In the genomic region with DNA sequence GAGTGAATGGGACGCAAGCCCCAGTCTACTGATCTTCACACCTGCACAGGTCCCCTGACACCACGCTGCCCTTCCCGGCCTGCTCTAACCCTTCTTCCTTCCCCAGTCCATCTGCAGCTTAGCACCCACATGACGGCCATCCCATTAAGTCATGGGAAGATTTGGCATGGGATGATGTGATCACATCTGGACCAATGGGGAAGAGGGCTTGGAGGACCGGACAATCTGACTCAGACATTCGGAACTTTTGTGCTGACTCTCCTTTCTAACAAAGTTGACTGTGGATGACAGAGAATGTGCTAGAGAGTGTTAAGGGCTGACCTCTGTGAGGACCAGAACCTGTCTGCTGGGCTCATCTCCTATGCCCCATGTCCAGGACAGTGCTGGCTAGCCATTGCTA, we compare ENCODE assay signal across 33 cellular contexts. TPM values are rescaled to one million over a fixed set of nuclear protein-coding genes. Genes with fewer than 3 reads are reported as not detected.
A peak's percentile ranks its signal among the peaks of the same experiment; 100 is the strongest.
DNase-seq lines count a peak whose midpoint lies in the region; ATAC-seq, FAIRE-seq and TF ChIP-seq lines count a peak whose summit lies in the region.
"Had no signal": no experiment of that assay in that cellular context is flagged by ENCODE, and none has a peak within 500 bp of the region (broad histone marks: within the 10 kb centered on the region; RNA-seq: fewer than 3 reads in every experiment).

No MANE protein-coding gene starts in this region.

- H3K4me3 ChIP-seq in bronchial epithelial cell (ENCODE audit: low read depth, low read length) (no peak overlapping the region), mesenchymal stem cell (ENCODE audit: insufficient read depth in 1 of 2, low read depth in 1 of 2, low read length in 2 of 2) (no peak overlapping the region), vagina (no peak overlapping the region), Peyer's patch (no peak overlapping the region), left lung (no peak overlapping the region)
- H3K4me3 ChIP-seq: HAP-1, neural progenitor cell, PC-9, prostate gland, right lobe of liver had no signal

- no peaks in the 10 kb centered on the region for H3K9me3 ChIP-seq in mesenchymal stem cell (ENCODE audit: control insufficient read depth, low read length)
- no peaks in the 10 kb centered on the region for H3K9me3 ChIP-seq in vagina
- no peaks in the 10 kb centered on the region for H3K9me3 ChIP-seq in Peyer's patch
- H3K9me3 ChIP-seq in left lung, result no peaks in the 10 kb centered on the region
- H3K9me3 ChIP-seq: HAP-1, prostate gland, right lobe of liver had no signal

- 83% methylated on average over 5 of the region's 6 CpGs for WGBS in mesenchymal stem cell

- H3K18ac ChIP-seq in mesenchymal stem cell (ENCODE audit: low read depth in 1 of 2, low read length in 2 of 2), result no peak overlapping the region

- FAIRE-seq in bronchial epithelial cell (lab: Jason Lieb, UNC), result peak; percentile 87
- FAIRE-seq: colon, endothelial cell of umbilical vein, islet of Langerhans had no signal

- no peak overlapping the region for H2BK12ac ChIP-seq in mesenchymal stem cell (ENCODE audit: low read length in 2 of 2)

- no peak overlapping the region for H3K4me3 Mint-ChIP-seq in T-helper 1 cell treated with Interleukin-12 subunit alpha and Interleukin-12 subunit beta and Interleukin-4 antibody, amounts not matched to agents 30 μg/mL and 1 μg/mL, for 36 hours
- H3K4me3 Mint-ChIP-seq: activated CD8-positive, alpha-beta T cell treated with anti-CD3 and anti-CD28 coated beads for 36 hours; activated T-helper 1 cell treated with anti-CD3 and anti-CD28 coated beads, Interleukin-12 subunit alpha, Interleukin-12 subunit beta, Interleukin-2, Interleukin-4 antibody, amounts not matched to agents 30 ng/mL and 10 ng/mL and 1 ng/mL, durations not matched to agents 14 hours and 24 hours and 36 hours; CD4-positive, alpha-beta T cell; neural progenitor cell had no signal

- H2AFZ ChIP-seq in mesenchymal stem cell (ENCODE audit: low read depth, low read length), result no peak overlapping the region
- H2AFZ ChIP-seq: neural progenitor cell, PC-9 had no signal

- no peak for ATAC-seq in left lung
- ATAC-seq: activated CD8-positive, alpha-beta T cell treated with anti-CD3 and anti-CD28 coated beads for 36 hours; right lobe of liver had no signal

- H2AK5ac ChIP-seq in mesenchymal stem cell (ENCODE audit: low read length, severe bottlenecking), result no peak overlapping the region

- H3K27me3 ChIP-seq in bronchial epithelial cell (ENCODE audit: control insufficient read depth, insufficient read depth, low read length) (no peaks in the 10 kb centered on the region), mesenchymal stem cell (ENCODE audit: control insufficient read depth in 1 of 2, insufficient read depth in 1 of 2, low read length in 2 of 2) (no peaks in the 10 kb centered on the region), vagina (no peaks in the 10 kb centered on the region), Peyer's patch (no peaks in the 10 kb centered on the region), left lung (peaks cover 0 to 5% of the 10 kb centered on the region in 2 donors)
- H3K27me3 ChIP-seq: neural progenitor cell, right lobe of liver had no signal

- peak overlapping the region; percentile 41 for H3K27ac Mint-ChIP-seq in T-helper 1 cell treated with Interleukin-12 subunit alpha and Interleukin-12 subunit beta and Interleukin-4 antibody, amounts not matched to agents 30 μg/mL and 1 μg/mL, for 36 hours
- H3K27ac Mint-ChIP-seq: activated CD8-positive, alpha-beta T cell treated with anti-CD3 and anti-CD28 coated beads for 36 hours; activated T-helper 1 cell treated with anti-CD3 and anti-CD28 coated beads, Interleukin-12 subunit alpha, Interleukin-12 subunit beta, Interleukin-2, Interleukin-4 antibody, amounts not matched to agents 30 ng/mL and 10 ng/mL and 1 ng/mL, durations not matched to agents 14 hours and 24 hours and 36 hours; CD4-positive, alpha-beta T cell; neural progenitor cell had no signal

- DNase-seq in T-helper 1 cell (no peak), bronchial epithelial cell (ENCODE audit: low read depth) (no peak), mesenchymal stem cell (peak; percentile 66), vagina (ENCODE audit: extremely low spot score in 2 of 2) (no peak), CD1c-positive myeloid dendritic cell (ENCODE audit: extremely low spot score) (no peak), Peyer's patch (no peak), left lung (no peak)
- DNase-seq: activated CD8-positive, alpha-beta memory T cell treated with anti-CD3 and anti-CD28 coated beads, Interleukin-2, amount 50 U/mL, for 48 hours; activated CD8-positive, alpha-beta T cell treated with anti-CD3 and anti-CD28 coated beads for 36 hours; activated naive CD4-positive, alpha-beta T cell treated with anti-CD3 and anti-CD28 coated beads, Interleukin-2, amount 50 U/mL, for 16 hours; amniotic stem cell; CD4-positive, alpha-beta T cell; DND-41; glutamatergic neuron; Karpas-422; NCI-H1436; NCI-H2081 treated with DMSO at 0.1 percent for 48 hours; NCI-H2227 treated with DMSO at 0.1 percent for 48 hours; NCI-H526; right lobe of liver; SHP77; stimulated activated CD4-positive, alpha-beta T cell treated with anti-CD3 and anti-CD28 coated beads, Interleukin-4, amount 100 ng/mL, for 24 hours; trophoblast cell had no signal

- no peak overlapping the region for H3K9ac ChIP-seq in mesenchymal stem cell (ENCODE audit: low read length)
- H3K9ac ChIP-seq: neural progenitor cell had no signal

- no peaks in the 10 kb centered on the region for H3K27me3 Mint-ChIP-seq in T-helper 1 cell treated with Interleukin-12 subunit alpha and Interleukin-12 subunit beta and Interleukin-4 antibody, amounts not matched to agents 30 μg/mL and 1 μg/mL, for 36 hours (ENCODE audit: low read depth)
- H3K27me3 Mint-ChIP-seq: activated CD8-positive, alpha-beta T cell treated with anti-CD3 and anti-CD28 coated beads for 36 hours had no signal

- TF ChIP-seq POLR2A in vagina (IDR thresholded peaks at IDR 0.05) (no peak), Peyer's patch (IDR thresholded peaks at IDR 0.05) (no peak)

- no peak overlapping the region for H2BK120ac ChIP-seq in mesenchymal stem cell (ENCODE audit: low read depth, low read length)

- H3K4me1 ChIP-seq in mesenchymal stem cell (ENCODE audit: control insufficient read depth, insufficient read depth, low read depth, low read length), result peaks cover 5% of the 10 kb centered on the region
- H3K4me1 ChIP-seq in vagina, result peaks cover 12% of the 10 kb centered on the region
- no peaks in the 10 kb centered on the region for H3K4me1 ChIP-seq in Peyer's patch
- H3K4me1 ChIP-seq in left lung, result no peaks in the 10 kb centered on the region
- H3K4me1 ChIP-seq: prostate gland, right lobe of liver had no signal

- no peak overlapping the region for H2BK15ac ChIP-seq in mesenchymal stem cell (ENCODE audit: low read depth, poor library complexity, severe bottlenecking)

- H3K36me3 ChIP-seq in bronchial epithelial cell (ENCODE audit: control insufficient read depth, insufficient read depth, low read length), result no peaks in the 10 kb centered on the region
- H3K36me3 ChIP-seq in mesenchymal stem cell (ENCODE audit: control insufficient read depth in 1 of 2, insufficient read depth in 2 of 2, low read depth in 1 of 2, low read length in 2 of 2), result peaks cover 30 to 40% of the 10 kb centered on the region in 2 experiments
- peaks cover 0 to 15% of the 10 kb centered on the region in 2 donors for H3K36me3 ChIP-seq in vagina
- H3K36me3 ChIP-seq in Peyer's patch, result peaks cover 0 to 6% (median 0%) of the 10 kb centered on the region in 3 donors
- H3K36me3 ChIP-seq in left lung, result no peaks in the 10 kb centered on the region
- H3K36me3 ChIP-seq: HAP-1, neural progenitor cell, prostate gland, right lobe of liver had no signal

- TF ChIP-seq CTCF in bronchial epithelial cell (IDR thresholded peaks at IDR 0.05; ENCODE audit: insufficient read depth, low read length, severe bottlenecking) (no peak), vagina (IDR thresholded peaks at IDR 0.05) (no peak), Peyer's patch (IDR thresholded peaks at IDR 0.05) (no peak), left lung (IDR thresholded peaks at IDR 0.05) (no peak)

- no peak overlapping the region for H3K4me2 ChIP-seq in mesenchymal stem cell (ENCODE audit: low read length, poor library complexity, severe bottlenecking)
- H3K4me2 ChIP-seq: neural progenitor cell, PC-9 had no signal

- no peaks in the 10 kb centered on the region for H3K4me1 Mint-ChIP-seq in T-helper 1 cell treated with Interleukin-12 subunit alpha and Interleukin-12 subunit beta and Interleukin-4 antibody, amounts not matched to agents 30 μg/mL and 1 μg/mL, for 36 hours (ENCODE audit: low read depth)

- H3K27ac ChIP-seq in mesenchymal stem cell (ENCODE audit: low read length, poor library complexity, severe bottlenecking), result no peak overlapping the region
- H3K27ac ChIP-seq in vagina, result peak overlapping the region; percentile 16
- H3K27ac ChIP-seq in Peyer's patch, result no peak overlapping the region
- H3K27ac ChIP-seq in left lung, result no peak overlapping the region
- H3K27ac ChIP-seq: 22Rv1, neural progenitor cell, PC-9, prostate gland, right lobe of liver had no signal

- no peak overlapping the region for H3K23ac ChIP-seq in mesenchymal stem cell (ENCODE audit: low read length in 2 of 2)

- no peak overlapping the region for H4K91ac ChIP-seq in mesenchymal stem cell (ENCODE audit: low read length)

- no peaks in the 10 kb centered on the region for H3K9me3 Mint-ChIP-seq in T-helper 1 cell treated with Interleukin-12 subunit alpha and Interleukin-12 subunit beta and Interleukin-4 antibody, amounts not matched to agents 30 μg/mL and 1 μg/mL, for 36 hours
- H3K9me3 Mint-ChIP-seq: activated CD8-positive, alpha-beta T cell treated with anti-CD3 and anti-CD28 coated beads for 36 hours; activated T-helper 1 cell treated with anti-CD3 and anti-CD28 coated beads, Interleukin-12 subunit alpha, Interleukin-12 subunit beta, Interleukin-2, Interleukin-4 antibody, amounts not matched to agents 30 ng/mL and 10 ng/mL and 1 ng/mL, durations not matched to agents 14 hours and 24 hours and 36 hours; CD4-positive, alpha-beta T cell had no signal

- H3K14ac ChIP-seq in mesenchymal stem cell (ENCODE audit: low read length in 2 of 2), result no peak overlapping the region

- H4K8ac ChIP-seq in mesenchymal stem cell (ENCODE audit: low read length), result no peak overlapping the region

- no peak overlapping the region for H2BK5ac ChIP-seq in mesenchymal stem cell (ENCODE audit: low read depth, low read length, poor library complexity, severe bottlenecking)

- no peaks in the 10 kb centered on the region for H3K79me1 ChIP-seq in mesenchymal stem cell (replicated peaks; ENCODE audit: low read length, poor library complexity, severe bottlenecking)

- H3K4ac ChIP-seq in mesenchymal stem cell (ENCODE audit: low read depth in 1 of 2, low read length in 2 of 2), result no peak overlapping the region

- no peaks in the 10 kb centered on the region for H3K36me3 Mint-ChIP-seq in T-helper 1 cell treated with Interleukin-12 subunit alpha and Interleukin-12 subunit beta and Interleukin-4 antibody, amounts not matched to agents 30 μg/mL and 1 μg/mL, for 36 hours (ENCODE audit: low read depth)
- H3K36me3 Mint-ChIP-seq: neural progenitor cell had no signal

- intact Hi-C loops in vagina (cut with DNase I), result no loop called here
- intact Hi-C loops in left lung (cut with DNase I), result no loop called here

RNA-seq across cellular contexts. Expression of gene CXCL12, which starts 15.6 kb away (rescaled TPM):
- total RNA-seq in bronchial epithelial cell (under 0.01 and 1.3 TPM in 2 replicates), vagina (112 TPM), Peyer's patch (10 to 100 TPM in 2 of 4 donors, 1 to 10 TPM in 2; 6.7 to 65.2 (median 13.9) TPM), left lung (10 to 100 TPM; 77.9 to 89.6 TPM)
- 734 TPM for polyA plus RNA-seq in mesenchymal stem cell (2013, experiment 1 of 2)
- polyA plus RNA-seq in mesenchymal stem cell (2013, experiment 2 of 2), result 748 TPM
- total RNA-seq: activated CD8-positive, alpha-beta T cell treated with anti-CD3 and anti-CD28 coated beads for 36 hours; activated T-helper 1 cell treated with anti-CD3 and anti-CD28 coated beads, Interleukin-12 subunit alpha, Interleukin-12 subunit beta, Interleukin-2, Interleukin-4 antibody, amounts not matched to agents 30 ng/mL and 10 ng/mL and 1 ng/mL, durations not matched to agents 14 hours and 24 hours and 36 hours; CD4-positive, alpha-beta T cell; PC-9 had no signal
